10 cellular contexts compared by ENCODE assay signal in genomic region chr3:129002573-129003569, GRCh38. TPM values are rescaled to one million over a fixed set of nuclear protein-coding genes. Genes with fewer than 3 reads are reported as not detected.
DNase-seq lines count a peak whose midpoint lies in the region; ATAC-seq and TF ChIP-seq lines count a peak whose summit lies in the region.
"Had no signal": no experiment of that assay in that cellular context is flagged by ENCODE, and none has a peak within 500 bp of the region (broad histone marks: within the 10 kb centered on the region; RNA-seq: fewer than 3 reads in every experiment).

No MANE protein-coding gene starts in this region.

- TF ChIP-seq POLR2A in upper lobe of left lung (IDR thresholded peaks at IDR 0.05): no peak

- WGBS in upper lobe of left lung, 2 donors: 33 to 34% methylated on average over 27 to 28 of the region's 28 CpGs

- no peak for ATAC-seq in upper lobe of left lung (ENCODE audit: low FRiP score in 2 of 2)

- H3K27ac ChIP-seq in mucosa of rectum (ENCODE audit: low read depth in 2 of 2, low read length in 2 of 2): no peak overlapping the region
- peak overlapping the region; percentile 46 to 88 (median 83) for H3K27ac ChIP-seq in upper lobe of left lung

- peaks cover 44% of the 10 kb centered on the region for H3K4me1 Mint-ChIP-seq in activated naive CD4-positive, alpha-beta T cell treated with anti-CD3 and anti-CD28 coated beads, Interleukin-2, amount 50 U/mL, for 24 hours
- peaks cover 41% of the 10 kb centered on the region for H3K4me1 Mint-ChIP-seq in activated naive CD8-positive, alpha-beta T cell treated with anti-CD3 and anti-CD28 coated beads for 36 hours

- H3K36me3 ChIP-seq in mucosa of rectum (ENCODE audit: control insufficient read depth in 2 of 2, insufficient read depth in 2 of 2, low read length in 2 of 2) (no peaks in the 10 kb centered on the region), upper lobe of left lung (no peaks in the 10 kb centered on the region)

- H3K4me3 ChIP-seq in mucosa of rectum (ENCODE audit: low read length in 2 of 2) (peak overlapping the region; percentile 58 to 65), upper lobe of left lung (peak overlapping the region in 3 of 4 donors; percentile 62 to 85 (median 66))

- H3K4me1 ChIP-seq in mucosa of rectum (ENCODE audit: control insufficient read depth in 2 of 2, insufficient read depth in 2 of 2, low read length in 2 of 2) (peaks cover 21 to 25% of the 10 kb centered on the region in 2 donors), upper lobe of left lung (peaks cover 50 to 81% (median 64%) of the 10 kb centered on the region in 4 donors)

- H3K9me3 Mint-ChIP-seq in activated naive CD4-positive, alpha-beta T cell treated with anti-CD3 and anti-CD28 coated beads, Interleukin-2, amount 50 U/mL, for 24 hours: no peaks in the 10 kb centered on the region
- H3K9me3 Mint-ChIP-seq in activated naive CD8-positive, alpha-beta T cell treated with anti-CD3 and anti-CD28 coated beads for 36 hours: no peaks in the 10 kb centered on the region

- H3K9me3 ChIP-seq in mucosa of rectum (ENCODE audit: control insufficient read depth in 2 of 2, low read length in 2 of 2) (no peaks in the 10 kb centered on the region), upper lobe of left lung (no peaks in the 10 kb centered on the region)

- no peak for DNase-seq in activated naive CD4-positive, alpha-beta T cell treated with anti-CD3 and anti-CD28 coated beads, Interleukin-2, amount 50 U/mL, for 16 hours
- DNase-seq in activated naive CD8-positive, alpha-beta T cell treated with anti-CD3 and anti-CD28 coated beads for 36 hours: no peak
- DNase-seq in upper lobe of left lung: no peak
- no peak for DNase-seq in NCI-H748 treated with DMSO at 0.1 percent for 48 hours (lab: John Stamatoyannopoulos, UW)
- no peak for DNase-seq in stimulated activated naive CD4-positive, alpha-beta T cell treated with Interleukin-2 at 50 U/mL for 16 hours (lab: John Stamatoyannopoulos, UW)
- no peak for DNase-seq in SIG-M5 (lab: John Stamatoyannopoulos, UW)

- TF ChIP-seq CTCF in upper lobe of left lung (IDR thresholded peaks at IDR 0.05): no peak

- H3K36me3 Mint-ChIP-seq in activated naive CD4-positive, alpha-beta T cell treated with anti-CD3 and anti-CD28 coated beads, Interleukin-2, amount 50 U/mL, for 24 hours: peaks cover 2% of the 10 kb centered on the region
- H3K36me3 Mint-ChIP-seq in activated naive CD8-positive, alpha-beta T cell treated with anti-CD3 and anti-CD28 coated beads for 36 hours: no peaks in the 10 kb centered on the region

- peaks cover 14% of the 10 kb centered on the region for H3K27me3 Mint-ChIP-seq in activated naive CD4-positive, alpha-beta T cell treated with anti-CD3 and anti-CD28 coated beads, Interleukin-2, amount 50 U/mL, for 24 hours
- peaks cover 31% of the 10 kb centered on the region for H3K27me3 Mint-ChIP-seq in activated naive CD8-positive, alpha-beta T cell treated with anti-CD3 and anti-CD28 coated beads for 36 hours

- H3K27me3 ChIP-seq in mucosa of rectum (ENCODE audit: control insufficient read depth in 2 of 2, insufficient read depth in 2 of 2, low read length in 2 of 2) (peaks cover 21 to 22% of the 10 kb centered on the region in 2 donors), upper lobe of left lung (peaks cover 0 to 23% (median 14%) of the 10 kb centered on the region in 4 donors)

- peak overlapping the region in 1 of 2 donors; percentile 33 for H3K9ac ChIP-seq in mucosa of rectum (ENCODE audit: low read depth in 1 of 2, low read length in 2 of 2)

- no peak for TF ChIP-seq EP300 in upper lobe of left lung (IDR thresholded peaks at IDR 0.05)

- H3K27ac Mint-ChIP-seq in activated naive CD4-positive, alpha-beta T cell treated with anti-CD3 and anti-CD28 coated beads, Interleukin-2, amount 50 U/mL, for 24 hours: peak overlapping the region; percentile 33
- H3K27ac Mint-ChIP-seq in activated naive CD8-positive, alpha-beta T cell treated with anti-CD3 and anti-CD28 coated beads for 36 hours: no peak overlapping the region

- H3K4me3 Mint-ChIP-seq in activated naive CD4-positive, alpha-beta T cell treated with anti-CD3 and anti-CD28 coated beads, Interleukin-2, amount 50 U/mL, for 24 hours: peak overlapping the region; percentile 77
- peak overlapping the region; percentile 70 for H3K4me3 Mint-ChIP-seq in activated naive CD8-positive, alpha-beta T cell treated with anti-CD3 and anti-CD28 coated beads for 36 hours

RNA-seq across cellular contexts. Expression of gene EFCC1, which starts 1.8 kb away (rescaled TPM):
- total RNA-seq in activated naive CD8-positive, alpha-beta T cell treated with anti-CD3 and anti-CD28 coated beads for 36 hours: under 1 TPM; 0.18 to 0.45 TPM
- total RNA-seq in upper lobe of left lung: 10 to 100 TPM in 3 of 6 donors, 1 to 10 TPM in 3; 3.1 to 20.6 (median 11.4) TPM
- total RNA-seq: renal cortical epithelial cell, RPMI7951 had no signal

RNA-seq across cellular contexts. Expression of gene CFAP92, which starts 9.0 kb away (rescaled TPM):
- total RNA-seq in activated naive CD8-positive, alpha-beta T cell treated with anti-CD3 and anti-CD28 coated beads for 36 hours: under 1 TPM; 0.40 to 0.56 TPM
- total RNA-seq in upper lobe of left lung: 10 to 100 TPM in 2 of 6 donors, 1 to 10 TPM in 3, under 1 TPM in 1; 0.66 to 21.3 (median 5.0) TPM

RNA-seq across cellular contexts. Expression of gene GP9, which starts 57.7 kb away (rescaled TPM):
- not detected for total RNA-seq in activated naive CD8-positive, alpha-beta T cell treated with anti-CD3 and anti-CD28 coated beads for 36 hours
- total RNA-seq in upper lobe of left lung: 10 to 100 TPM in 1 of 6 donors, 1 to 10 TPM in 2, under 1 TPM in 2, not detected in 1; 0.47 to 12.0 (median 4.3) TPM
- total RNA-seq: renal cortical epithelial cell, RPMI7951 had no signal

Comparison
In these comparisons a context has a peak if more than half of its experiments do, and no peak if none do; other contexts are left out.
1. H3K27ac ChIP-seq: peak in upper lobe of left lung (4 of 4); none in mucosa of rectum (0 of 2).